Comparison of ENCODE assay signal across 24 cellular contexts in genomic region chr7:136470179-136470578, GRCh38.
"Had no signal": no experiment of that assay in that cellular context is flagged by ENCODE, and none has a peak within 500 bp of the region (broad histone marks: within the 10 kb centered on the region; RNA-seq: fewer than 3 reads in every experiment).

No MANE protein-coding gene starts in this region.

- H2AFZ ChIP-seq: hepatocyte had no signal

- H3K79me2 ChIP-seq: hepatocyte had no signal

- H3K4me3 ChIP-seq: colonic mucosa, coronary artery, dorsolateral prefrontal cortex, esophagus muscularis mucosa, esophagus squamous epithelium, gastrocnemius medialis, gastroesophageal sphincter, heart left ventricle, heart right ventricle, hepatocyte had no signal

- H3K9me3 ChIP-seq: colonic mucosa, gastrocnemius medialis had no signal

- H3K4me2 ChIP-seq: hepatocyte had no signal

- H3K4me1 ChIP-seq: colonic mucosa, esophagus muscularis mucosa, esophagus squamous epithelium, foreskin keratinocyte, gastrocnemius medialis, gastroesophageal sphincter, heart left ventricle, heart right ventricle had no signal

- H3K27ac ChIP-seq: colonic mucosa, coronary artery, dorsolateral prefrontal cortex, epithelial cell of prostate, esophagus muscularis mucosa, esophagus squamous epithelium, foreskin keratinocyte, gastrocnemius medialis, gastroesophageal sphincter, heart left ventricle, heart right ventricle, hepatocyte had no signal

- H3K27me3 ChIP-seq: colonic mucosa, dorsolateral prefrontal cortex, esophagus muscularis mucosa, esophagus squamous epithelium, foreskin keratinocyte, gastrocnemius medialis, gastroesophageal sphincter, heart left ventricle, heart right ventricle, hepatocyte had no signal

- H3K36me3 ChIP-seq: colonic mucosa, esophagus muscularis mucosa, esophagus squamous epithelium, gastrocnemius medialis, gastroesophageal sphincter, heart left ventricle, heart right ventricle had no signal

- DNase-seq: colonic mucosa; cortex of kidney; dermis blood vessel endothelial cell; dorsolateral prefrontal cortex; effector CD4-positive, alpha-beta T cell; effector CD8-positive, alpha-beta T cell; effector memory CD4-positive, alpha-beta T cell; effector memory CD8-positive, alpha-beta T cell; endodermal cell; erythroblast; esophagus squamous epithelium; foreskin fibroblast; foreskin keratinocyte; foreskin melanocyte; gastrocnemius medialis; glutamatergic neuron; head of caudate nucleus; heart left ventricle; heart right ventricle had no signal
